8 cellular contexts compared by ENCODE assay signal in genomic region chr3:143001034-143001368, GRCh38. TPM values are rescaled to one million over a fixed set of nuclear protein-coding genes. Genes with fewer than 3 reads are reported as not detected.
DNase-seq lines count a peak whose midpoint lies in the region; ATAC-seq and TF ChIP-seq lines count a peak whose summit lies in the region.

No MANE protein-coding gene starts in this region.

- DNase-seq in stimulated activated CD4-positive, alpha-beta T cell treated with anti-CD3 and anti-CD28 coated beads, Interleukin-15, amount 100 ng/mL, for 48 hours (ENCODE audit: low read depth in 2 of 2) = peak; percentile 35 to 47
- no peak for DNase-seq in stimulated activated CD4-positive, alpha-beta T cell treated with anti-CD3 and anti-CD28 coated beads, Interleukin-12 subunit alpha, Interleukin-12 subunit beta, amount 100 ng/mL, for 4 hours
- DNase-seq in RPMI8226 (peak; percentile 83), coronary artery (ENCODE audit: low spot score) (no peak), mucosa of descending colon (peak in 1 of 3 donors; percentile 76), GM03348 (ENCODE audit: low spot score) (no peak), NCI-H146 (lab: John Stamatoyannopoulos, UW) (no peak)

- intact Hi-C loops in mucosa of descending colon (cut with DNase I, micrococcal nuclease) = no loop called here

- TF ChIP-seq CTCF in coronary artery (IDR thresholded peaks at IDR 0.05) = no peak
- peak; percentile 2 for TF ChIP-seq CTCF in mucosa of descending colon (IDR thresholded peaks at IDR 0.05)

- H3K9me3 ChIP-seq in mucosa of descending colon = no peaks in the 10 kb centered on the region

- ATAC-seq in HG02884 (IDR thresholded peaks at IDR 0.05; ENCODE audit: unreplicated experiment) (peak; percentile 69), mucosa of descending colon (peak; percentile 69)

- peak overlapping the region; percentile 91 to 96 for H3K27ac ChIP-seq in coronary artery

- no peaks in the 10 kb centered on the region for H3K36me3 ChIP-seq in mucosa of descending colon (ENCODE audit: low read depth)

- H3K4me3 ChIP-seq in coronary artery (peak overlapping the region; percentile 83), mucosa of descending colon (peak overlapping the region; percentile 96)

- peaks cover 19% of the 10 kb centered on the region for H3K4me1 ChIP-seq in mucosa of descending colon (ENCODE audit: low read depth)

RNA-seq across cellular contexts. Expression of gene U2SURP, which starts 0.4 kb away (rescaled TPM):
- total RNA-seq in mucosa of descending colon = 10 to 100 TPM; 62.4 to 75.5 (median 70.2) TPM

RNA-seq across cellular contexts. Expression of gene PAQR9, which starts 37.5 kb away (rescaled TPM):
- not detected for total RNA-seq in mucosa of descending colon

Comparison
In these comparisons a context has a peak if more than half of its experiments do, and no peak if none do; other contexts are left out.
1. DNase-seq: peak in stimulated activated CD4-positive, alpha-beta T cell treated with anti-CD3 and anti-CD28 coated beads, Interleukin-15, amount 100 ng/mL, for 48 hours (2 of 2) and RPMI8226 (single experiment); none in stimulated activated CD4-positive, alpha-beta T cell treated with anti-CD3 and anti-CD28 coated beads, Interleukin-12 subunit alpha, Interleukin-12 subunit beta, amount 100 ng/mL, for 4 hours (single experiment), coronary artery (single experiment), GM03348 (single experiment) and NCI-H146 (single experiment).